ENCODE assay signal across 8 cellular contexts in genomic region chr9:95336281-95336680, GRCh38. TPM values are rescaled to one million over a fixed set of nuclear protein-coding genes. Genes with fewer than 3 reads are reported as not detected.
DNase-seq lines count a peak whose midpoint lies in the region; ATAC-seq and TF ChIP-seq lines count a peak whose summit lies in the region.

No MANE protein-coding gene starts in this region.

- no peaks in the 10 kb centered on the region for H3K79me2 ChIP-seq in PC-3 (ENCODE audit: low read length)

- no peak overlapping the region for H3K9ac ChIP-seq in PC-3 (ENCODE audit: low read length)

- H3K36me3 Mint-ChIP-seq in activated CD4-positive, alpha-beta memory T cell treated with anti-CD3 and anti-CD28 coated beads for 36 hours: no peaks in the 10 kb centered on the region
- H3K36me3 Mint-ChIP-seq in activated CD4-positive, alpha-beta memory T cell treated with anti-CD3 and anti-CD28 coated beads, Interleukin-2, amount 10 ng/mL, durations not matched to agents 7 days and 5 days (ENCODE audit: low read depth): peaks cover 2% of the 10 kb centered on the region

- H2AFZ ChIP-seq in PC-3 (ENCODE audit: low read length): no peak overlapping the region

- no peaks in the 10 kb centered on the region for H3K27me3 ChIP-seq in PC-3 (ENCODE audit: low read length)

- H3F3A ChIP-seq in PC-3 (ENCODE audit: low read length, unreplicated experiment): no peaks in the 10 kb centered on the region

- no peak overlapping the region for H3K4me2 ChIP-seq in PC-3 (ENCODE audit: low read length)

- no peaks in the 10 kb centered on the region for H4K20me1 ChIP-seq in PC-3 (ENCODE audit: low read length)

- no peaks in the 10 kb centered on the region for H3K9me3 ChIP-seq in PC-3 (ENCODE audit: low read length)

- H3K9me3 Mint-ChIP-seq in activated CD4-positive, alpha-beta memory T cell treated with anti-CD3 and anti-CD28 coated beads for 36 hours: no peaks in the 10 kb centered on the region
- H3K9me3 Mint-ChIP-seq in activated CD4-positive, alpha-beta memory T cell treated with anti-CD3 and anti-CD28 coated beads, Interleukin-2, amount 10 ng/mL, durations not matched to agents 7 days and 5 days: peaks cover 2% of the 10 kb centered on the region

- no TSS peak for BruUV-seq in PC-3 (replicated peaks; lab: Mats Ljungman, UMichigan)

- CTCF ChIA-PET in activated CD4-positive, alpha-beta memory T cell treated with anti-CD3 and anti-CD28 coated beads for 36 hours (lab: Charles Lee): interaction anchor here (0.7 to 1.7 kb wide), 19 partner anchors 8 to 420 kb away, joined by 3 to 10 read pairs (median 3); no protein-coding TSS in a partner anchor
- CTCF ChIA-PET in activated CD4-positive, alpha-beta memory T cell treated with anti-CD3 and anti-CD28 coated beads, Interleukin-2, amount 10 ng/mL, durations not matched to agents 7 days and 5 days (lab: Charles Lee): interaction anchor here (1.2 to 1.4 kb wide), 4 partner anchors 9 to 288 kb away, joined by 3 to 4 read pairs (median 3); no protein-coding TSS in a partner anchor
- CTCF ChIA-PET in PC-3 (lab: Charles Lee): no interaction called here

- H3K4me1 Mint-ChIP-seq in activated CD4-positive, alpha-beta memory T cell treated with anti-CD3 and anti-CD28 coated beads for 36 hours (ENCODE audit: low read depth): no peaks in the 10 kb centered on the region
- no peaks in the 10 kb centered on the region for H3K4me1 Mint-ChIP-seq in activated CD4-positive, alpha-beta memory T cell treated with anti-CD3 and anti-CD28 coated beads, Interleukin-2, amount 10 ng/mL, durations not matched to agents 7 days and 5 days

- H3K4me1 ChIP-seq in PC-3 (ENCODE audit: insufficient read depth, low read length): no peaks in the 10 kb centered on the region

- peak; percentile 56 for TF ChIP-seq CTCF in PC-3 (conservative IDR thresholded peaks at IDR 0.05; ENCODE audit: low read depth, low read length)

- DNase-seq in activated CD4-positive, alpha-beta memory T cell treated with anti-CD3 and anti-CD28 coated beads for 36 hours: peak; percentile 43
- DNase-seq in activated CD4-positive, alpha-beta memory T cell treated with anti-CD3 and anti-CD28 coated beads, Interleukin-2, amount 10 ng/mL, durations not matched to agents 7 days and 5 days: no peak
- DNase-seq in PC-3: no peak
- peak; percentile 35 for DNase-seq in fibroblast of gingiva (ENCODE audit: low read depth)
- peak; percentile 43 for DNase-seq in stimulated activated CD4-positive, alpha-beta T cell treated with anti-CD3 and anti-CD28 coated beads, Interleukin-4, amount 100 ng/mL, for 1 hour
- no peak for DNase-seq in NCI-H446 treated with DMSO at 0.1 percent for 48 hours (lab: John Stamatoyannopoulos, UW)
- no peak for DNase-seq in HuH-7 (ENCODE audit: low spot score)
- DNase-seq in COLO668 (lab: John Stamatoyannopoulos, UW; ENCODE audit: unreplicated experiment): no peak

- ATAC-seq in PC-3: no peak

- POLR2A ChIA-PET in activated CD4-positive, alpha-beta memory T cell treated with anti-CD3 and anti-CD28 coated beads for 36 hours (lab: Charles Lee): no interaction called here
- POLR2A ChIA-PET in activated CD4-positive, alpha-beta memory T cell treated with anti-CD3 and anti-CD28 coated beads, Interleukin-2, amount 10 ng/mL, durations not matched to agents 7 days and 5 days (lab: Charles Lee): no interaction called here
- POLR2A ChIA-PET in PC-3 (lab: Charles Lee; ENCODE audit: unreplicated experiment): no interaction called here

- H3K4me3 ChIP-seq in PC-3 (ENCODE audit: low read length): no peak overlapping the region

- H3K9me2 ChIP-seq in PC-3 (replicated peaks; ENCODE audit: low read length): no peaks in the 10 kb centered on the region

- no peaks in the 10 kb centered on the region for H3K36me3 ChIP-seq in PC-3 (ENCODE audit: low read depth, low read length)

- H3K27me3 Mint-ChIP-seq in activated CD4-positive, alpha-beta memory T cell treated with anti-CD3 and anti-CD28 coated beads for 36 hours: peaks cover 7% of the 10 kb centered on the region
- peaks cover 3% of the 10 kb centered on the region for H3K27me3 Mint-ChIP-seq in activated CD4-positive, alpha-beta memory T cell treated with anti-CD3 and anti-CD28 coated beads, Interleukin-2, amount 10 ng/mL, durations not matched to agents 7 days and 5 days

- H3K27ac Mint-ChIP-seq in activated CD4-positive, alpha-beta memory T cell treated with anti-CD3 and anti-CD28 coated beads for 36 hours: no peak overlapping the region
- no peak overlapping the region for H3K27ac Mint-ChIP-seq in activated CD4-positive, alpha-beta memory T cell treated with anti-CD3 and anti-CD28 coated beads, Interleukin-2, amount 10 ng/mL, durations not matched to agents 7 days and 5 days

- H3K27ac ChIP-seq in PC-3 (ENCODE audit: low read length): no peak overlapping the region

- intact Hi-C loops in activated CD4-positive, alpha-beta memory T cell treated with anti-CD3 and anti-CD28 coated beads for 36 hours (cut with micrococcal nuclease): no loop called here
- intact Hi-C loops in PC-3 (cut with micrococcal nuclease): no loop called here

- H3K4me3 Mint-ChIP-seq in activated CD4-positive, alpha-beta memory T cell treated with anti-CD3 and anti-CD28 coated beads for 36 hours: no peak overlapping the region
- no peak overlapping the region for H3K4me3 Mint-ChIP-seq in activated CD4-positive, alpha-beta memory T cell treated with anti-CD3 and anti-CD28 coated beads, Interleukin-2, amount 10 ng/mL, durations not matched to agents 7 days and 5 days

RNA-seq across cellular contexts. Expression of gene FANCC, which starts 18.8 kb away (rescaled TPM):
- 10 to 100 TPM; 10.2 to 10.5 TPM for total RNA-seq in activated CD4-positive, alpha-beta memory T cell treated with anti-CD3 and anti-CD28 coated beads for 36 hours
- 10 to 100 TPM; 12.3 to 12.5 TPM for total RNA-seq in activated CD4-positive, alpha-beta memory T cell treated with anti-CD3 and anti-CD28 coated beads, Interleukin-2, amount 10 ng/mL, durations not matched to agents 7 days and 5 days
- total RNA-seq in PC-3 (2014; rRNA removed): 6.0 and 6.9 TPM in 2 replicates

Comparison
In these comparisons a context has a peak if more than half of its experiments do, and no peak if none do; other contexts are left out.
1. DNase-seq: peak in activated CD4-positive, alpha-beta memory T cell treated with anti-CD3 and anti-CD28 coated beads for 36 hours (single experiment), fibroblast of gingiva (single experiment) and stimulated activated CD4-positive, alpha-beta T cell treated with anti-CD3 and anti-CD28 coated beads, Interleukin-4, amount 100 ng/mL, for 1 hour (single experiment); none in activated CD4-positive, alpha-beta memory T cell treated with anti-CD3 and anti-CD28 coated beads, Interleukin-2, amount 10 ng/mL, durations not matched to agents 7 days and 5 days (single experiment), PC-3 (single experiment), NCI-H446 treated with DMSO at 0.1 percent for 48 hours (single experiment), HuH-7 (single experiment) and COLO668 (single experiment).